In genomic region chr1:38013027-38013588, GRCh38 we compare ENCODE assay signal across 8 cellular contexts. TPM values are rescaled to one million over a fixed set of nuclear protein-coding genes. Genes with fewer than 3 reads are reported as not detected.
A peak's percentile ranks its signal among the peaks of the same experiment; 100 is the strongest.
DNase-seq lines count a peak whose midpoint lies in the region; ATAC-seq and TF ChIP-seq lines count a peak whose summit lies in the region.

No MANE protein-coding gene starts in this region.

- intact Hi-C loops in natural killer cell (cut with micrococcal nuclease): loop anchor here (2.0 kb wide), 1 partner anchor 22 kb away; the partner anchor contains the start of gene SF3A3

- H3K27me3 ChIP-seq in OCI-LY3 (ENCODE audit: low read depth, low read length): no peaks in the 10 kb centered on the region
- no peaks in the 10 kb centered on the region for H3K27me3 ChIP-seq in endocrine pancreas (ENCODE audit: control insufficient read depth, insufficient read depth, low read length)

- H3K27ac ChIP-seq in OCI-LY3 (ENCODE audit: low read length): peak overlapping the region; percentile 65

- ATAC-seq in GM21381 (IDR thresholded peaks at IDR 0.05; ENCODE audit: unreplicated experiment) (peak; percentile 13), natural killer cell (no peak), GM21786 (IDR thresholded peaks at IDR 0.05; ENCODE audit: unreplicated experiment) (no peak), HG02884 (IDR thresholded peaks at IDR 0.05; ENCODE audit: unreplicated experiment) (no peak)

- peaks cover 57 to 60% of the 10 kb centered on the region in 2 donors for H3K4me1 Mint-ChIP-seq in natural killer cell

- H3K4me1 ChIP-seq in OCI-LY3 (ENCODE audit: low read length) (peaks cover 13% of the 10 kb centered on the region), endocrine pancreas (ENCODE audit: control insufficient read depth, insufficient read depth, low read length) (peaks cover 4% of the 10 kb centered on the region)

- peaks cover 8% of the 10 kb centered on the region for H3K36me3 ChIP-seq in OCI-LY3 (replicated peaks; ENCODE audit: low read depth, low read length)
- no peaks in the 10 kb centered on the region for H3K36me3 ChIP-seq in endocrine pancreas (ENCODE audit: control insufficient read depth, insufficient read depth, low read length)

- H3K4me2 ChIP-seq in OCI-LY3 (ENCODE audit: low read length): peak overlapping the region; percentile 88

- H3K9ac ChIP-seq in OCI-LY3 (ENCODE audit: low read length) (peak overlapping the region; percentile 86), endocrine pancreas (ENCODE audit: control insufficient read depth, insufficient read depth, low read length) (peak overlapping the region; percentile 97)

- H3K9me3 Mint-ChIP-seq in natural killer cell: no peaks in the 10 kb centered on the region

- H3K36me3 Mint-ChIP-seq in natural killer cell: no peaks in the 10 kb centered on the region

- H3K4me3 ChIP-seq in OCI-LY3 (ENCODE audit: low read length) (peak overlapping the region; percentile 89), endocrine pancreas (ENCODE audit: control insufficient read depth, insufficient read depth, low read length) (peak overlapping the region; percentile 64)

- no peak for TF ChIP-seq CTCF in AG09319 (IDR thresholded peaks at IDR 0.05; ENCODE audit: low read depth, low read length)
- no peak for TF ChIP-seq CTCF in OCI-LY3 (IDR thresholded peaks at IDR 0.05; ENCODE audit: low read depth, low read length)
- TF ChIP-seq CTCF in natural killer cell (IDR thresholded peaks at IDR 0.05): no peak

- H4K20me1 ChIP-seq in OCI-LY3 (ENCODE audit: insufficient read depth, low read length): no peaks in the 10 kb centered on the region

- DNase-seq in AG09319 (ENCODE audit: extremely low read depth, low read depth): peak; percentile 40
- no peak for DNase-seq in natural killer cell
- no peak for DNase-seq in NCI-H146 (lab: John Stamatoyannopoulos, UW)

- H3K79me2 ChIP-seq in OCI-LY3 (ENCODE audit: low read length): peaks cover 53% of the 10 kb centered on the region

- H2AFZ ChIP-seq in OCI-LY3 (ENCODE audit: low read depth, low read length): no peak overlapping the region

- H3K9me3 ChIP-seq in OCI-LY3 (ENCODE audit: insufficient read depth, low read length) (no peaks in the 10 kb centered on the region), endocrine pancreas (ENCODE audit: control insufficient read depth, low read length) (no peaks in the 10 kb centered on the region)

- peak overlapping the region; percentile 96 to 100 for H3K27ac Mint-ChIP-seq in natural killer cell

- peak overlapping the region; percentile 99 for H3K4me3 Mint-ChIP-seq in natural killer cell

- H3K27me3 Mint-ChIP-seq in natural killer cell (ENCODE audit: low read depth in 2 of 2): no peaks in the 10 kb centered on the region

RNA-seq across cellular contexts. Expression of gene UTP11, which starts 0.6 kb away (rescaled TPM):
- 10 to 100 TPM; 13.4 to 20.7 (median 19.2) TPM for total RNA-seq in natural killer cell

RNA-seq across cellular contexts. Expression of gene FHL3, which starts 7.8 kb away (rescaled TPM):
- total RNA-seq in natural killer cell: 10 to 100 TPM; 49.3 to 82.6 (median 53.6) TPM

RNA-seq across cellular contexts. Expression of gene SF3A3, which starts 23.3 kb away (rescaled TPM):
- 10 to 100 TPM; 48.7 to 75.8 (median 71.1) TPM for total RNA-seq in natural killer cell

RNA-seq across cellular contexts. Expression of gene POU3F1, which starts 33.5 kb away (rescaled TPM):
- under 1 TPM in 2 of 3 donors, not detected in 1; 0.12 to 0.15 TPM for total RNA-seq in natural killer cell
